In genomic region chr4:165443276-165443675, GRCh38 we compare ENCODE assay signal across 13 cellular contexts.
DNase-seq lines count a peak whose midpoint lies in the region; TF ChIP-seq lines count a peak whose summit lies in the region.
"Had no signal": no experiment of that assay in that cellular context is flagged by ENCODE, and none has a peak within 500 bp of the region (broad histone marks: within the 10 kb centered on the region; RNA-seq: fewer than 3 reads in every experiment).

No MANE protein-coding gene starts in this region.

- no peak for TF ChIP-seq CTCF in kidney epithelial cell (IDR thresholded peaks at IDR 0.05; ENCODE audit: insufficient read depth, low read length, poor library complexity, severe bottlenecking)

- no peaks in the 10 kb centered on the region for H3K27me3 ChIP-seq in kidney epithelial cell (ENCODE audit: control insufficient read depth, insufficient read depth, low read length)

- DNase-seq in NCI-H2171 treated with DMSO at 0.1 percent for 48 hours (lab: John Stamatoyannopoulos, UW) (peak; percentile 2), NCI-H2171 (lab: John Stamatoyannopoulos, UW) (no peak), M059J (ENCODE audit: low read depth) (peak; percentile 74), astrocyte of the hippocampus (ENCODE audit: low read depth, low spot score) (peak; percentile 58), kidney epithelial cell (ENCODE audit: low read depth) (peak; percentile 10), islet precursor cell (no peak), SKM-1 treated with dmso at 0.1 percent for 144 hours (lab: John Stamatoyannopoulos, UW; ENCODE audit: unreplicated experiment) (no peak)
- no peak for DNase-seq in activated CD4-positive, CD25-positive, alpha-beta regulatory T cell treated with anti-CD3 and anti-CD28 coated beads, Interleukin-2, amount 50 U/mL, for 72 hours
- DNase-seq: Caco-2; CD8-positive, alpha-beta memory T cell; DMS53; GF-D8; GM23248 had no signal

- no peaks in the 10 kb centered on the region for H3K36me3 ChIP-seq in kidney epithelial cell (ENCODE audit: control insufficient read depth, insufficient read depth, low read length)

- no peak overlapping the region for H3K4me3 ChIP-seq in kidney epithelial cell (ENCODE audit: low read depth, low read length)
- H3K4me3 ChIP-seq: GM23248 had no signal

Comparison
In these comparisons a context has a peak if more than half of its experiments do, and no peak if none do; other contexts are left out.
1. DNase-seq: peak in NCI-H2171 treated with DMSO at 0.1 percent for 48 hours (single experiment), M059J (single experiment), astrocyte of the hippocampus (single experiment) and kidney epithelial cell (single experiment); none in NCI-H2171 (single experiment), activated CD4-positive, CD25-positive, alpha-beta regulatory T cell treated with anti-CD3 and anti-CD28 coated beads, Interleukin-2, amount 50 U/mL, for 72 hours (single experiment), islet precursor cell (single experiment) and SKM-1 treated with dmso at 0.1 percent for 144 hours (single experiment).